13 cellular contexts compared by ENCODE assay signal in the genomic region with DNA sequence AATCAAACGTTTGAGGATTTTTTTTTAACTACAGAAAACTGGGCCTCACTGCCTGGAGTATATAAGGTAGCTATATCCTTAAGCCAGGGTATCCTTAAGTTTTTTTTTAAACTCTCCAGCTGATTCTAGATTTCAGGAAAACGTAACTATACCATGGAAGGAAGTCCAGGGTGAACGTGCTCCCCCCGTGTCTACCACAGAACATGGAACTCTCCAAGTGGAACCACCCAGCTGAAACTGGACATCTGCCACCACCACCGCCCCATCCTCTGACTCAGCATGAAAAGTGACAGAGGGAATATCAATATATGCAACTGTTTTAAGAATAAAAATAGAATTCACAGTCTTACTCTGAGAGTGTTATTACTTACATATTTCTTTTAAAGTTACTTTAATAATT.
DNase-seq lines count a peak whose midpoint lies in the region; ATAC-seq and TF ChIP-seq lines count a peak whose summit lies in the region.
"Had no signal": no experiment of that assay in that cellular context is flagged by ENCODE, and none has a peak within 500 bp of the region (broad histone marks: within the 10 kb centered on the region; RNA-seq: fewer than 3 reads in every experiment).

No MANE protein-coding gene starts in this region.

- H3K27me3 ChIP-seq in BE2C (no peaks in the 10 kb centered on the region), lung (ENCODE audit: control insufficient read depth, insufficient read depth) (no peaks in the 10 kb centered on the region)

- H3K4me1 ChIP-seq in BE2C = no peaks in the 10 kb centered on the region
- no peaks in the 10 kb centered on the region for H3K4me1 ChIP-seq in lung (ENCODE audit: control insufficient read depth in 2 of 2, insufficient read depth in 2 of 2, low read length in 2 of 2)

- TF ChIP-seq POLR2A in erythroblast (IDR thresholded peaks at IDR 0.05; ENCODE audit: low read length) = no peak

- no peak overlapping the region for H3K4me3 ChIP-seq in BE2C (ENCODE audit: low read depth, low read length)
- H3K4me3 ChIP-seq in lung = no peak overlapping the region
- H3K4me3 ChIP-seq in coronary artery = no peak overlapping the region

- H3K27ac ChIP-seq in lung (ENCODE audit: low read depth in 1 of 2, low read length in 1 of 2) = no peak overlapping the region
- no peak overlapping the region for H3K27ac ChIP-seq in coronary artery

- peaks cover 43% of the 10 kb centered on the region for H3K36me3 ChIP-seq in BE2C
- peaks cover 5 to 16% of the 10 kb centered on the region in 2 donors for H3K36me3 ChIP-seq in lung (ENCODE audit: control insufficient read depth in 2 of 2, insufficient read depth in 2 of 2, low read length in 2 of 2)

- H3K9me3 ChIP-seq in BE2C (no peaks in the 10 kb centered on the region), lung (ENCODE audit: control insufficient read depth in 2 of 2, insufficient read depth in 1 of 2, low read length in 1 of 2) (no peaks in the 10 kb centered on the region)

- DNase-seq in BE2C (peak; percentile 29), HT-29 (ENCODE audit: low spot score) (peak; percentile 51), erythroblast (lab: John Stamatoyannopoulos, UW) (peak; percentile 85 to 89), lung (ENCODE audit: low spot score) (peak; percentile 35), GOT3 (lab: John Stamatoyannopoulos, UW) (no peak), coronary artery (ENCODE audit: low spot score) (no peak), NCI-H2171 treated with DMSO at 0.1 percent for 48 hours (lab: John Stamatoyannopoulos, UW) (no peak)
- DNase-seq: activated T-cell treated with anti-CD3 and anti-CD28 coated beads, Interleukin-2, amount 50 U/mL, for 4 hours; caudate nucleus; NK-92 treated with Interleukin-12 subunit alpha and Interleukin-12 subunit beta, amount 100 ng/mL, for 24 hours; stimulated activated naive CD8-positive, alpha-beta T cell treated with anti-CD3 and anti-CD28 coated beads, Interleukin-15, amount 100 ng/mL, for 72 hours; T-helper 9 cell had no signal

- ATAC-seq in lung (ENCODE audit: insufficient read depth, low FRiP score) (no peak), GM21526 (IDR thresholded peaks at IDR 0.05; ENCODE audit: low FRiP score, unreplicated experiment) (no peak)
- ATAC-seq: activated T-cell treated with anti-CD3 and anti-CD28 coated beads, Interleukin-2, amount 50 U/mL, for 4 hours; stimulated activated naive CD8-positive, alpha-beta T cell treated with anti-CD3 and anti-CD28 coated beads, Interleukin-15, amount 100 ng/mL, for 72 hours had no signal

- WGBS in lung, 2 donors = 29 to 54% methylated on average over 5 of the region's 5 CpGs

- TF ChIP-seq CTCF in BE2C (IDR thresholded peaks at IDR 0.05; ENCODE audit: low read depth, low read length) (no peak), lung (IDR thresholded peaks at IDR 0.05; ENCODE audit: control extremely low read depth, extremely low read depth) (no peak), coronary artery (IDR thresholded peaks at IDR 0.05) (no peak)

Comparison
In these comparisons a context has a peak if more than half of its experiments do, and no peak if none do; other contexts are left out.
1. DNase-seq: peak in BE2C (single experiment), HT-29 (single experiment), erythroblast (2 of 2) and lung (single experiment); none in GOT3 (single experiment), coronary artery (single experiment) and NCI-H2171 treated with DMSO at 0.1 percent for 48 hours (single experiment).